In genomic region chr1:211328084-211328694, GRCh38 we compare ENCODE assay signal across 1 cellular context.
TF ChIP-seq lines count a peak whose summit lies in the region.

No MANE protein-coding gene starts in this region.

TF ChIP-seq in IMR-90, 13 proteins besides CTCF, POLR2A, EP300 and RAD21 (continued from another document):
- TF ChIP-seq USF2 (IDR thresholded peaks at IDR 0.05; ENCODE audit: low read depth, low read length), result no peak
- no peak for TF ChIP-seq BHLHE40 (IDR thresholded peaks at IDR 0.05; ENCODE audit: low read depth, low read length)
- TF ChIP-seq MAFK (IDR thresholded peaks at IDR 0.05; ENCODE audit: low read depth, low read length), result no peak
- no peak for TF ChIP-seq NFE2L2 (IDR thresholded peaks at IDR 0.05; ENCODE audit: low read depth, low read length)
- no peak for TF ChIP-seq CEBPB (IDR thresholded peaks at IDR 0.05; ENCODE audit: low read depth, low read length)
